In the genomic region with DNA sequence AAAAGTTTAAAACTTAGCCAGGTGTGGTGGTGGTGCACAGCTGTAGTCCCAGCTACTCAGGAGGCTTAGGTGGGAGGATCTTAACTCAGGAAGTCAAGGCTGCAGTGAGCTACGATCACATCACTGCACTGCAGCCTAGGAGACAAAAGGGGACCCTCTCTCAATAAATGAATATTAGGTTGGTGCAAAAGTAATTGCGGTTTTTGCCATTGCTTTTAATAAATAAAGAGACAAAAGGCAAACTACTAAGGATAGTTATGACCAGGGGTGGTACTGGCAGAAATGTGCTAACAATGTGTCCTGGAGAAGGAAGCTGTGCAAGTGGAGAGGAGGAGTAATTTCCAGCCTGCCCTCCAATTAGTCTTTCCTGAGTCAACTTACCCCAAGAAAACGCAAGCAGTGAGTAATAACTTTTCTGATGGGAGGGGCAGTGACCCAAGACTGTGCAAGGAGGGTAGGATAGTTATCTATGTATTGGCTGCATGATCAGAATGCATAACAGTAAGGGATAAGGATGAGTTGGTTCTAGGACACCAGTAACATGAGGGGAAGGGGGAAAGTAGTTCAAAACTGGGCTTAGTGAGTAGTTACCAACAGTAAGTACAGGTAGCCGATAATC, we compare ENCODE assay signal across 8 cellular contexts. TPM values are rescaled to one million over a fixed set of nuclear protein-coding genes. Genes with fewer than 3 reads are reported as not detected.
DNase-seq lines count a peak whose midpoint lies in the region; ATAC-seq and TF ChIP-seq lines count a peak whose summit lies in the region.

No MANE protein-coding gene starts in this region.

- H3K4me3 ChIP-seq in vagina = peak overlapping the region; percentile 73 to 83

- H3K27me3 Mint-ChIP-seq in activated naive CD8-positive, alpha-beta T cell treated with anti-CD3 and anti-CD28 coated beads, Interleukin-2, amount 10 ng/mL, durations not matched to agents 7 days and 5 days = no peaks in the 10 kb centered on the region
- peaks cover 3 to 8% (median 7%) of the 10 kb centered on the region in 3 donors for H3K27me3 Mint-ChIP-seq in immature natural killer cell (ENCODE audit: low read depth in 3 of 3)

- DNase-seq in stimulated activated CD4-positive, alpha-beta T cell treated with anti-CD3 and anti-CD28 coated beads, Interleukin-15, amount 100 ng/mL, for 24 hours = peak; percentile 18
- DNase-seq in stimulated activated CD4-positive, alpha-beta T cell treated with anti-CD3 and anti-CD28 coated beads, Interleukin-12 subunit alpha, Interleukin-12 subunit beta, amount 100 ng/mL, for 4 hours = no peak
- no peak for DNase-seq in activated naive CD8-positive, alpha-beta T cell treated with anti-CD3 and anti-CD28 coated beads, Interleukin-2, amount 10 ng/mL, durations not matched to agents 7 days and 5 days
- DNase-seq in immature natural killer cell = no peak
- no peak for DNase-seq in vagina (ENCODE audit: extremely low spot score in 2 of 2)
- no peak for DNase-seq in NCI-H2171 treated with DMSO at 0.1 percent for 48 hours (lab: John Stamatoyannopoulos, UW)
- DNase-seq in SKM-1 (lab: John Stamatoyannopoulos, UW; ENCODE audit: unreplicated experiment) = no peak
- no peak for DNase-seq in NCI-H2081 (lab: John Stamatoyannopoulos, UW)

- H3K27me3 ChIP-seq in vagina = no peaks in the 10 kb centered on the region

- H3K9me3 Mint-ChIP-seq in activated naive CD8-positive, alpha-beta T cell treated with anti-CD3 and anti-CD28 coated beads, Interleukin-2, amount 10 ng/mL, durations not matched to agents 7 days and 5 days = peaks cover 3% of the 10 kb centered on the region
- H3K9me3 Mint-ChIP-seq in immature natural killer cell = no peaks in the 10 kb centered on the region

- intact Hi-C loops in vagina (cut with DNase I) = no loop called here

- no peak for TF ChIP-seq POLR2A in vagina (IDR thresholded peaks at IDR 0.05)

- H3K27ac ChIP-seq in vagina = peak overlapping the region; percentile 87

- H3K4me1 Mint-ChIP-seq in activated naive CD8-positive, alpha-beta T cell treated with anti-CD3 and anti-CD28 coated beads, Interleukin-2, amount 10 ng/mL, durations not matched to agents 7 days and 5 days = peaks cover 44% of the 10 kb centered on the region
- H3K4me1 Mint-ChIP-seq in immature natural killer cell = peaks cover 20 to 36% of the 10 kb centered on the region in 2 donors

- TF ChIP-seq CTCF in vagina (IDR thresholded peaks at IDR 0.05) = no peak

- peaks cover 71% of the 10 kb centered on the region for H3K4me1 ChIP-seq in vagina

- H3K9me3 ChIP-seq in vagina = no peaks in the 10 kb centered on the region

- H3K36me3 ChIP-seq in vagina = no peaks in the 10 kb centered on the region

- peaks cover 20% of the 10 kb centered on the region for H3K36me3 Mint-ChIP-seq in activated naive CD8-positive, alpha-beta T cell treated with anti-CD3 and anti-CD28 coated beads, Interleukin-2, amount 10 ng/mL, durations not matched to agents 7 days and 5 days
- peaks cover 0 to 7% (median 0%) of the 10 kb centered on the region in 3 donors for H3K36me3 Mint-ChIP-seq in immature natural killer cell

- peak overlapping the region; percentile 94 for H3K4me3 Mint-ChIP-seq in activated naive CD8-positive, alpha-beta T cell treated with anti-CD3 and anti-CD28 coated beads, Interleukin-2, amount 10 ng/mL, durations not matched to agents 7 days and 5 days
- peak overlapping the region; percentile 89 to 97 (median 90) for H3K4me3 Mint-ChIP-seq in immature natural killer cell

- ATAC-seq in activated naive CD8-positive, alpha-beta T cell treated with anti-CD3 and anti-CD28 coated beads, Interleukin-2, amount 10 ng/mL, durations not matched to agents 7 days and 5 days (ENCODE audit: low read depth) = no peak

- H3K27ac Mint-ChIP-seq in activated naive CD8-positive, alpha-beta T cell treated with anti-CD3 and anti-CD28 coated beads, Interleukin-2, amount 10 ng/mL, durations not matched to agents 7 days and 5 days = peak overlapping the region; percentile 1
- H3K27ac Mint-ChIP-seq in immature natural killer cell = peak overlapping the region in 4 of 6 donors; percentile 26 to 91 (median 84)

- POLR2A ChIA-PET in activated naive CD8-positive, alpha-beta T cell treated with anti-CD3 and anti-CD28 coated beads, Interleukin-2, amount 10 ng/mL, durations not matched to agents 7 days and 5 days (lab: Charles Lee) = interaction anchor here (0.6 to 0.8 kb wide), 2 partner anchors 561 to 1685 kb away, joined by 3 to 6 read pairs; partner anchors contain the start of gene ALMS1

RNA-seq across cellular contexts. Expression of gene EXOC6B, which starts 1.5 kb away (rescaled TPM):
- 10 to 100 TPM; 20.7 to 22.7 TPM for total RNA-seq in activated naive CD8-positive, alpha-beta T cell treated with anti-CD3 and anti-CD28 coated beads, Interleukin-2, amount 10 ng/mL, durations not matched to agents 7 days and 5 days
- polyA plus RNA-seq in immature natural killer cell = 1 to 10 TPM; 2.0 to 2.7 (median 2.5) TPM
- total RNA-seq in vagina = 41.5 TPM
